Comparison of ENCODE assay signal across 8 cellular contexts in genomic region chr18:59971144-59971543, GRCh38.
A peak's percentile ranks its signal among the peaks of the same experiment; 100 is the strongest.
DNase-seq lines count a peak whose midpoint lies in the region; ATAC-seq and FAIRE-seq lines count a peak whose summit lies in the region.
"Not testable (repeated sequence)": the region's sequence is repeated elsewhere in the genome, so short reads cannot be mapped to it uniquely, and the experiment has no call there.

No MANE protein-coding gene starts in this region.

- ATAC-seq in GM19324 (IDR thresholded peaks at IDR 0.05; ENCODE audit: low FRiP score, unreplicated experiment): peak; percentile 70
- peak; percentile 83 for ATAC-seq in GM21528 (IDR thresholded peaks at IDR 0.05; ENCODE audit: low FRiP score, unreplicated experiment)
- peak; percentile 74 for ATAC-seq in HG02852 (IDR thresholded peaks at IDR 0.05; ENCODE audit: unreplicated experiment)
- peak; percentile 85 for ATAC-seq in HG03135 (IDR thresholded peaks at IDR 0.05; ENCODE audit: unreplicated experiment)
- ATAC-seq in HG03521 (IDR thresholded peaks at IDR 0.05; ENCODE audit: unreplicated experiment): peak; percentile 71
- ATAC-seq in activated CD8-positive, alpha-beta memory T cell treated with anti-CD3 and anti-CD28 coated beads, Interleukin-2, amount 10 ng/mL, durations not matched to agents 7 days and 5 days: peak; percentile 72
- ATAC-seq in stimulated activated naive CD8-positive, alpha-beta T cell treated with anti-CD3 and anti-CD28 coated beads, Interleukin-15, Interleukin-2, amounts not matched to agents 100 U/mL and 50 U/mL, for 24 hours: peak; percentile 71

- peaks cover 16% of the 10 kb centered on the region for H3K4me1 Mint-ChIP-seq in activated CD8-positive, alpha-beta memory T cell treated with anti-CD3 and anti-CD28 coated beads, Interleukin-2, amount 10 ng/mL, durations not matched to agents 7 days and 5 days

- peaks cover 23% of the 10 kb centered on the region for H3K27me3 Mint-ChIP-seq in activated CD8-positive, alpha-beta memory T cell treated with anti-CD3 and anti-CD28 coated beads, Interleukin-2, amount 10 ng/mL, durations not matched to agents 7 days and 5 days

- DNase-seq in GM18507 (ENCODE audit: extremely low spot score, insufficient read length, low read depth); activated CD8-positive, alpha-beta memory T cell treated with anti-CD3 and anti-CD28 coated beads, Interleukin-2, amount 10 ng/mL, durations not matched to agents 7 days and 5 days; stimulated activated naive CD8-positive, alpha-beta T cell treated with anti-CD3 and anti-CD28 coated beads, Interleukin-15, Interleukin-2, amounts not matched to agents 100 U/mL and 50 U/mL, for 24 hours: not testable (repeated sequence)

- CTCF ChIA-PET in activated CD8-positive, alpha-beta memory T cell treated with anti-CD3 and anti-CD28 coated beads, Interleukin-2, amount 10 ng/mL, durations not matched to agents 7 days and 5 days (lab: Charles Lee): not testable (repeated sequence)

- H3K4me3 Mint-ChIP-seq in activated CD8-positive, alpha-beta memory T cell treated with anti-CD3 and anti-CD28 coated beads, Interleukin-2, amount 10 ng/mL, durations not matched to agents 7 days and 5 days: not testable (repeated sequence)

- FAIRE-seq in GM18507 (lab: Jason Lieb, UNC): peak; percentile 81

- peak overlapping the region; percentile 47 for H3K27ac Mint-ChIP-seq in activated CD8-positive, alpha-beta memory T cell treated with anti-CD3 and anti-CD28 coated beads, Interleukin-2, amount 10 ng/mL, durations not matched to agents 7 days and 5 days

- H3K9me3 Mint-ChIP-seq in activated CD8-positive, alpha-beta memory T cell treated with anti-CD3 and anti-CD28 coated beads, Interleukin-2, amount 10 ng/mL, durations not matched to agents 7 days and 5 days (ENCODE audit: low read depth): not testable (repeated sequence)

- not testable (repeated sequence) for H3K36me3 Mint-ChIP-seq in activated CD8-positive, alpha-beta memory T cell treated with anti-CD3 and anti-CD28 coated beads, Interleukin-2, amount 10 ng/mL, durations not matched to agents 7 days and 5 days
